Comparison of ENCODE assay signal across 8 cellular contexts in genomic region chr7:45921381-45921698, GRCh38. TPM values are rescaled to one million over a fixed set of nuclear protein-coding genes. Genes with fewer than 3 reads are reported as not detected.
DNase-seq lines count a peak whose midpoint lies in the region; ATAC-seq and TF ChIP-seq lines count a peak whose summit lies in the region.

No MANE protein-coding gene starts in this region.

- peak overlapping the region; percentile 57 for H3K4me3 ChIP-seq in HEK293 (ENCODE audit: low read depth, low read length)
- peak overlapping the region; percentile 55 for H3K4me3 ChIP-seq in right cardiac atrium (ENCODE audit: low read length)
- peak overlapping the region; percentile 75 for H3K4me3 ChIP-seq in skeletal muscle satellite cell (ENCODE audit: low read length)
- H3K4me3 ChIP-seq in HAP-1: no peak overlapping the region

- H3K9me3 ChIP-seq in HEK293 (ENCODE audit: control insufficient read depth, insufficient read depth, low read depth, low read length): no peaks in the 10 kb centered on the region
- no peaks in the 10 kb centered on the region for H3K9me3 ChIP-seq in right cardiac atrium (ENCODE audit: control insufficient read depth, low read length)
- no peaks in the 10 kb centered on the region for H3K9me3 ChIP-seq in skeletal muscle satellite cell (replicated peaks; ENCODE audit: low read length)
- H3K9me3 ChIP-seq in HAP-1: no peaks in the 10 kb centered on the region

- H3K9ac ChIP-seq in skeletal muscle satellite cell (ENCODE audit: low read depth, low read length): peak overlapping the region; percentile 39

- CTCF ChIA-PET in HEK293 (lab: Yijun Ruan, JAX): interaction anchor here (0.6 to 3.9 kb wide), 19 partner anchors 9 to 1314 kb away, joined by 3 to 15 read pairs (median 5); no protein-coding TSS in a partner anchor

- peak overlapping the region; percentile 73 for H3K4me3 Mint-ChIP-seq in activated T-helper 17 cell treated with anti-CD3 and anti-CD28 coated beads, Interleukin-2, amount 50 U/mL, for 72 hours

- peak in 1 of 3 donors; percentile 15 for DNase-seq in right cardiac atrium
- no peak for DNase-seq in stimulated activated CD4-positive, alpha-beta T cell treated with anti-CD3 and anti-CD28 coated beads, Interleukin-15, amount 100 ng/mL, for 24 hours
- DNase-seq in HAP-1 (ENCODE audit: low spot score in 2 of 2): no peak
- DNase-seq in NOMO-1 treated with DMSO at 0.1 percent for 48 hours (lab: John Stamatoyannopoulos, UW; ENCODE audit: unreplicated experiment): no peak

- H3K27ac Mint-ChIP-seq in activated T-helper 17 cell treated with anti-CD3 and anti-CD28 coated beads, Interleukin-2, amount 50 U/mL, for 72 hours: no peak overlapping the region

- H3K36me3 ChIP-seq in HEK293 (ENCODE audit: control insufficient read depth in 2 of 2, insufficient read depth in 1 of 2, low read length in 2 of 2) (no peaks in the 10 kb centered on the region), skeletal muscle satellite cell (ENCODE audit: insufficient read depth, low read length) (peaks cover 11% of the 10 kb centered on the region), HAP-1 (replicated peaks) (no peaks in the 10 kb centered on the region)

- H3K27me3 ChIP-seq in right cardiac atrium (ENCODE audit: control insufficient read depth, insufficient read depth): no peaks in the 10 kb centered on the region
- no peaks in the 10 kb centered on the region for H3K27me3 ChIP-seq in skeletal muscle satellite cell (ENCODE audit: control insufficient read depth, insufficient read depth, low read length)
- peaks cover 44% of the 10 kb centered on the region for H3K27me3 ChIP-seq in HAP-1 (ENCODE audit: low read depth)

- WGBS in right cardiac atrium: 1% methylated on average over 31 of the region's 31 CpGs

- in situ Hi-C loops in HAP-1 (cut with MboI; ENCODE audit: low sequenced_read_pairs): loop anchor here (5.0 kb wide), 1 partner anchor 1166 kb away; no protein-coding TSS in a partner anchor

- no peaks in the 10 kb centered on the region for H3K9me3 Mint-ChIP-seq in activated T-helper 17 cell treated with anti-CD3 and anti-CD28 coated beads, Interleukin-2, amount 50 U/mL, for 72 hours

- ATAC-seq in activated T-helper 17 cell treated with anti-CD3 and anti-CD28 coated beads, Interleukin-2, amount 50 U/mL, for 72 hours (replicated peaks): no peak
- ATAC-seq in right cardiac atrium (peak; percentile 2 to 6), GM18868 (IDR thresholded peaks at IDR 0.05; ENCODE audit: unreplicated experiment) (no peak)

- peaks cover 10% of the 10 kb centered on the region for H3K4me1 Mint-ChIP-seq in activated T-helper 17 cell treated with anti-CD3 and anti-CD28 coated beads, Interleukin-2, amount 50 U/mL, for 72 hours

- H3K4me1 ChIP-seq in HEK293 (ENCODE audit: control insufficient read depth, insufficient read depth, low read length) (peaks cover 3% of the 10 kb centered on the region; the same call in 1 of the 2 replicates), right cardiac atrium (ENCODE audit: control insufficient read depth, insufficient read depth, low read length) (peaks cover 5% of the 10 kb centered on the region), skeletal muscle satellite cell (ENCODE audit: control insufficient read depth, insufficient read depth, low read length) (peaks cover 45% of the 10 kb centered on the region), HAP-1 (no peaks in the 10 kb centered on the region)

- POLR2A ChIA-PET in HEK293 (lab: Yijun Ruan, JAX): no interaction called here

- intact Hi-C loops in right cardiac atrium (cut with DNase I): loop anchor here (2.0 to 10.0 kb wide), 9 partner anchors 123 to 1333 kb away; no protein-coding TSS in a partner anchor

- no peak for TF ChIP-seq CTCF in HEK293 (tag by site-specific recombination; IDR thresholded peaks at IDR 0.05)

- H3K27me3 Mint-ChIP-seq in activated T-helper 17 cell treated with anti-CD3 and anti-CD28 coated beads, Interleukin-2, amount 50 U/mL, for 72 hours: peaks cover 30% of the 10 kb centered on the region

- H3K4me2 ChIP-seq in skeletal muscle satellite cell (ENCODE audit: low read length): peak overlapping the region; percentile 90

- H3K36me3 Mint-ChIP-seq in activated T-helper 17 cell treated with anti-CD3 and anti-CD28 coated beads, Interleukin-2, amount 50 U/mL, for 72 hours (ENCODE audit: low read depth): no peaks in the 10 kb centered on the region

- H3K27ac ChIP-seq in HEK293 (ENCODE audit: extremely low read depth, low read depth, low read length) (no peak overlapping the region), right cardiac atrium (ENCODE audit: low read length) (no peak overlapping the region)

TF ChIP-seq in HEK293, 187 proteins besides CTCF, POLR2A, EP300 and RAD21:
- no peak for TF ChIP-seq ZBTB10 (tag by site-specific recombination; IDR thresholded peaks at IDR 0.05)
- TF ChIP-seq SALL2 (tag by site-specific recombination; IDR thresholded peaks at IDR 0.05; ENCODE audit: borderline replicate concordance): no peak
- TF ChIP-seq ZNF473 (tag by site-specific recombination; IDR thresholded peaks at IDR 0.05): no peak
- TF ChIP-seq ZNF23 (tag by site-specific recombination; IDR thresholded peaks at IDR 0.05; ENCODE audit: borderline replicate concordance): no peak
- no peak for TF ChIP-seq ZNF292 (tag by site-specific recombination; IDR thresholded peaks at IDR 0.05; ENCODE audit: borderline replicate concordance, low read depth)
- no peak for TF ChIP-seq ZNF362 (tag by site-specific recombination; IDR thresholded peaks at IDR 0.05)
- no peak for TF ChIP-seq KLF16 (tag by site-specific recombination; IDR thresholded peaks at IDR 0.05)
- TF ChIP-seq ZNF335 (tag by site-specific recombination; conservative IDR thresholded peaks at IDR 0.05): no peak
- TF ChIP-seq ZNF600 (tag by site-specific recombination; IDR thresholded peaks at IDR 0.05): no peak
- no peak for TF ChIP-seq HOXD13 (CRISPR knock-in tag; IDR thresholded peaks at IDR 0.05; ENCODE audit: borderline replicate concordance)

RNA-seq across cellular contexts. Expression of gene IGFBP3, which starts 0.3 kb away (rescaled TPM):
- 1 to 10 TPM; 2.6 to 3.6 TPM for total RNA-seq in activated T-helper 17 cell treated with anti-CD3 and anti-CD28 coated beads, Interleukin-2, amount 50 U/mL, for 72 hours
- 100 to 1,000 TPM in 1 of 4 donors, 10 to 100 TPM in 3; 90.6 to 212 (median 97.5) TPM for total RNA-seq in right cardiac atrium
- 117 TPM for polyA plus RNA-seq in right cardiac atrium
- total RNA-seq in skeletal muscle satellite cell (2012; rRNA removed): 123 and 234 TPM in 2 replicates

RNA-seq across cellular contexts. Expression of gene IGFBP1, which starts 33.1 kb away (rescaled TPM):
- total RNA-seq in activated T-helper 17 cell treated with anti-CD3 and anti-CD28 coated beads, Interleukin-2, amount 50 U/mL, for 72 hours: not detected
- under 1 TPM in 1 of 4 donors, not detected in 3; 0.25 TPM for total RNA-seq in right cardiac atrium
- polyA plus RNA-seq in right cardiac atrium: 0.14 TPM
- 1.5 and 2.2 TPM in 2 replicates for total RNA-seq in skeletal muscle satellite cell (2012; rRNA removed)

RNA-seq across cellular contexts. Expression of gene CCDC201, which starts 48.5 kb away (rescaled TPM):
- total RNA-seq in activated T-helper 17 cell treated with anti-CD3 and anti-CD28 coated beads, Interleukin-2, amount 50 U/mL, for 72 hours: not detected
- total RNA-seq in right cardiac atrium: not detected
- not detected for polyA plus RNA-seq in right cardiac atrium
- total RNA-seq in skeletal muscle satellite cell (2012; rRNA removed): not detected in 2 replicates

Comparison
In these comparisons a context has a peak if more than half of its experiments do, and no peak if none do; other contexts are left out.
1. ATAC-seq: peak in right cardiac atrium (2 of 2); none in activated T-helper 17 cell treated with anti-CD3 and anti-CD28 coated beads, Interleukin-2, amount 50 U/mL, for 72 hours (single experiment) and GM18868 (single experiment).
2. RNA of gene IGFBP3, which starts 0.3 kb away (total RNA-seq): 90.6 to 212 TPM in right cardiac atrium; 2.6 to 3.6 TPM in activated T-helper 17 cell treated with anti-CD3 and anti-CD28 coated beads, Interleukin-2, amount 50 U/mL, for 72 hours; every median in the first group is over 10 times any median in the second.